ENCODE assay signal across 13 cellular contexts in genomic region chrX:131703646-131704045, GRCh38.
DNase-seq lines count a peak whose midpoint lies in the region; ATAC-seq and TF ChIP-seq lines count a peak whose summit lies in the region.
"Had no signal": no experiment of that assay in that cellular context is flagged by ENCODE, and none has a peak within 500 bp of the region (broad histone marks: within the 10 kb centered on the region; RNA-seq: fewer than 3 reads in every experiment).

No MANE protein-coding gene starts in this region.

- no CpG with 5 or more reads among the region's 6 CpGs for WGBS in IMR-90 (ENCODE audit: extremely low coverage in 2 of 2, insufficient read length in 1 of 2), 2 experiments
- 41 to 51% (median 42%) methylated on average over 6 of the region's 6 CpGs for WGBS in ovary, 3 donors

- no peak overlapping the region for H3K14ac ChIP-seq in IMR-90 (replicated peaks; ENCODE audit: low read depth, low read length)

- in situ Hi-C loops in IMR-90 (cut with MboI; ENCODE audit: low sequenced_read_pairs) = no loop called here
- in situ Hi-C loops in GM13976 (cut with MboI; ENCODE audit: low sequenced_read_pairs, unreplicated experiment) = no loop called here

- H2BK15ac ChIP-seq in IMR-90 (ENCODE audit: low read depth, low read length) = no peak overlapping the region

- no peak overlapping the region for H2BK5ac ChIP-seq in IMR-90 (ENCODE audit: low read depth, low read length, poor library complexity, severe bottlenecking)

- no peak overlapping the region for H3K56ac ChIP-seq in IMR-90 (ENCODE audit: extremely low read depth, insufficient read depth, low read length)

- H3K9me3 ChIP-seq in IMR-90 (ENCODE audit: control insufficient read depth, insufficient read depth, low read length) = no peaks in the 10 kb centered on the region
- no peaks in the 10 kb centered on the region for H3K9me3 ChIP-seq in colonic mucosa
- H3K9me3 ChIP-seq in ovary = no peaks in the 10 kb centered on the region
- H3K9me3 ChIP-seq: Caco-2, left ventricle myocardium inferior had no signal

- TF ChIP-seq EP300 in ovary (IDR thresholded peaks at IDR 0.05) = no peak

- H4K91ac ChIP-seq in IMR-90 (ENCODE audit: insufficient read depth, low read depth, low read length) = no peak overlapping the region

- H4K5ac ChIP-seq in IMR-90 (ENCODE audit: low read depth, low read length) = no peak overlapping the region

- H3K36me3 ChIP-seq in IMR-90 (ENCODE audit: control insufficient read depth, insufficient read depth, low read length) (no peaks in the 10 kb centered on the region), colonic mucosa (no peaks in the 10 kb centered on the region), ovary (no peaks in the 10 kb centered on the region)
- H3K36me3 ChIP-seq: left ventricle myocardium inferior had no signal

- TF ChIP-seq POLR2A in IMR-90 (IDR thresholded peaks at IDR 0.05; ENCODE audit: low read depth, low read length) (no peak), ovary (IDR thresholded peaks at IDR 0.05) (no peak)

- CTCF ChIA-PET in IMR-90 (lab: Yijun Ruan, JAX) = interaction anchor here (0.6 kb wide), 1 partner anchor 269 kb away, joined by 6 read pairs; no protein-coding TSS in a partner anchor

- H3K4me3 ChIP-seq in IMR-90 (ENCODE audit: insufficient read depth, low read depth, low read length) = no peak overlapping the region
- no peak overlapping the region for H3K4me3 ChIP-seq in colonic mucosa
- no peak overlapping the region for H3K4me3 ChIP-seq in ovary
- H3K4me3 ChIP-seq: left ventricle myocardium inferior had no signal

- dilution Hi-C loops in IMR-90 (cut with HindIII; ENCODE audit: low sequenced_read_pairs, unreplicated experiment) = no loop called here

- ATAC-seq in IMR-90 (ENCODE audit: low read depth) = no peak
- ATAC-seq in stimulated activated naive CD8-positive, alpha-beta T cell treated with anti-CD3 and anti-CD28 coated beads, Interleukin-15, Interleukin-2, amounts not matched to agents 100 U/mL and 50 U/mL, for 24 hours = no peak

- no peak overlapping the region for H2BK20ac ChIP-seq in IMR-90 (ENCODE audit: low read depth, low read length)

- H3K27ac ChIP-seq in IMR-90 (ENCODE audit: insufficient read depth, low read length) (no peak overlapping the region), colonic mucosa (no peak overlapping the region), ovary (peak overlapping the region in 1 of 2 donors; percentile 82)
- H3K27ac ChIP-seq: left ventricle myocardium inferior had no signal

- H3K4me1 ChIP-seq in IMR-90 (ENCODE audit: control insufficient read depth, insufficient read depth, low read length) (no peaks in the 10 kb centered on the region), colonic mucosa (no peaks in the 10 kb centered on the region), ovary (ENCODE audit: insufficient read depth) (no peaks in the 10 kb centered on the region)
- H3K4me1 ChIP-seq: Caco-2, left ventricle myocardium inferior had no signal

- H2BK120ac ChIP-seq in IMR-90 (ENCODE audit: low read depth, low read length) = no peak overlapping the region

- no peak for TF ChIP-seq RAD21 in IMR-90 (IDR thresholded peaks at IDR 0.05; ENCODE audit: low read length)

- peak; percentile 37 for DNase-seq in DMS79 treated with DMSO at 0.1 percent for 48 hours (lab: John Stamatoyannopoulos, UW)
- DNase-seq in DMS79 (lab: John Stamatoyannopoulos, UW) = no peak
- DNase-seq in IMR-90 = no peak
- DNase-seq in colonic mucosa = peak; percentile 30
- peak in 4 of 5 donors; percentile 24 to 51 (median 38) for DNase-seq in ovary
- DNase-seq in GM13976 (ENCODE audit: low spot score) = no peak
- DNase-seq in stimulated activated naive CD8-positive, alpha-beta T cell treated with anti-CD3 and anti-CD28 coated beads, Interleukin-15, Interleukin-2, amounts not matched to agents 100 U/mL and 50 U/mL, for 24 hours = no peak
- no peak for DNase-seq in NCI-H2171 treated with DMSO at 0.1 percent for 48 hours (lab: John Stamatoyannopoulos, UW)
- DNase-seq: activated effector memory CD4-positive, alpha-beta T cell treated with anti-CD3 and anti-CD28 coated beads, Interleukin-2, amount 50 U/mL, for 16 hours; Caco-2; erythroblast; left ventricle myocardium inferior; SHP77 treated with DMSO at 0.1 percent for 48 hours had no signal

- no peak overlapping the region for H2AFZ ChIP-seq in IMR-90 (replicated peaks; ENCODE audit: low read length, poor library complexity)

- no peaks in the 10 kb centered on the region for H3K79me1 ChIP-seq in IMR-90 (ENCODE audit: low read depth in 1 of 2, low read length in 2 of 2)

- H3K23ac ChIP-seq in IMR-90 (ENCODE audit: low read depth, low read length) = no peak overlapping the region

- POLR2A ChIA-PET in IMR-90 (lab: Charles Lee; ENCODE audit: unreplicated experiment) = no interaction called here

- H3K18ac ChIP-seq in IMR-90 (ENCODE audit: low read depth, low read length) = no peak overlapping the region

- H3K9ac ChIP-seq in IMR-90 (ENCODE audit: low read depth, low read length) (no peak overlapping the region), colonic mucosa (ENCODE audit: low read depth in 2 of 2, low read length in 2 of 2) (no peak overlapping the region)

- H4K8ac ChIP-seq in IMR-90 (ENCODE audit: low read depth in 2 of 2, low read length in 2 of 2) = no peak overlapping the region

- intact Hi-C loops in IMR-90 (cut with micrococcal nuclease) (no loop called here), colonic mucosa (cut with DNase I) (no loop called here), ovary (cut with DNase I) (loop anchor here in 1 of 4 donors (10.0 kb wide), 1 partner anchor 111 kb away; no protein-coding TSS in a partner anchor)

- peak overlapping the region; percentile 63; the same call in 1 of the 2 replicates for H3K4me2 ChIP-seq in IMR-90 (ENCODE audit: low read depth, low read length)

- H3K27me3 ChIP-seq in IMR-90 (ENCODE audit: control insufficient read depth, insufficient read depth, low read length) (peaks cover 1% of the 10 kb centered on the region), colonic mucosa (no peaks in the 10 kb centered on the region), ovary (no peaks in the 10 kb centered on the region)

- no TSS peak for BruUV-seq in IMR-90 (replicated peaks; lab: Mats Ljungman, UMichigan)

- no peak for TF ChIP-seq CTCF in IMR-90 (conservative IDR thresholded peaks at IDR 0.05; ENCODE audit: low read depth, low read length)
- TF ChIP-seq CTCF in colonic mucosa (IDR thresholded peaks at IDR 0.05) = no peak
- TF ChIP-seq CTCF in ovary (IDR thresholded peaks at IDR 0.05) = no peak
- no peak for TF ChIP-seq CTCF in GM13976 (IDR thresholded peaks at IDR 0.05; ENCODE audit: borderline replicate concordance, control extremely low read depth, extremely low read depth, insufficient read depth, missing control alignments)

- no peak overlapping the region for H2AK5ac ChIP-seq in IMR-90 (ENCODE audit: low read depth, low read length)

- H3K4ac ChIP-seq in IMR-90 (ENCODE audit: low read depth, low read length) = no peak overlapping the region

- H3K9me1 ChIP-seq in IMR-90 (ENCODE audit: insufficient read depth, low read length) = no peaks in the 10 kb centered on the region

- no peaks in the 10 kb centered on the region for H4K20me1 ChIP-seq in IMR-90 (ENCODE audit: insufficient read depth, low read length)

- H2AK9ac ChIP-seq in IMR-90 (replicated peaks; ENCODE audit: low read depth, low read length, poor library complexity) = no peak overlapping the region

TF ChIP-seq in IMR-90, 13 proteins besides CTCF, POLR2A, EP300 and RAD21:
- TF ChIP-seq, protein P1, sequence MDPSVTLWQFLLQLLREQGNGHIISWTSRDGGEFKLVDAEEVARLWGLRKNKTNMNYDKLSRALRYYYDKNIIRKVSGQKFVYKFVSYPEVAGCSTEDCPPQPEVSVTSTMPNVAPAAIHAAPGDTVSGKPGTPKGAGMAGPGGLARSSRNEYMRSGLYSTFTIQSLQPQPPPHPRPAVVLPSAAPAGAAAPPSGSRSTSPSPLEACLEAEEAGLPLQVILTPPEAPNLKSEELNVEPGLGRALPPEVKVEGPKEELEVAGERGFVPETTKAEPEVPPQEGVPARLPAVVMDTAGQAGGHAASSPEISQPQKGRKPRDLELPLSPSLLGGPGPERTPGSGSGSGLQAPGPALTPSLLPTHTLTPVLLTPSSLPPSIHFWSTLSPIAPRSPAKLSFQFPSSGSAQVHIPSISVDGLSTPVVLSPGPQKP (IDR thresholded peaks at IDR 0.05; ENCODE audit: borderline replicate concordance, low read depth, low read length) = no peak
- TF ChIP-seq MAZ (IDR thresholded peaks at IDR 0.05; ENCODE audit: borderline replicate concordance, low read depth, low read length) = no peak
- no peak for TF ChIP-seq RCOR1 (IDR thresholded peaks at IDR 0.05; ENCODE audit: insufficient replicate concordance, low read length)
- no peak for TF ChIP-seq NFE2L2 (IDR thresholded peaks at IDR 0.05; ENCODE audit: low read depth, low read length)
- no peak for TF ChIP-seq CHD1 (IDR thresholded peaks at IDR 0.05; ENCODE audit: low read depth, low read length)
- TF ChIP-seq FOS (IDR thresholded peaks at IDR 0.05; ENCODE audit: low read depth, low read length) = no peak
- no peak for TF ChIP-seq MXI1 (IDR thresholded peaks at IDR 0.05; ENCODE audit: borderline replicate concordance, low read depth, low read length)
- no peak for TF ChIP-seq BHLHE40 (IDR thresholded peaks at IDR 0.05; ENCODE audit: low read depth, low read length)
- TF ChIP-seq SMC3 (IDR thresholded peaks at IDR 0.05; ENCODE audit: low read depth, low read length) = no peak
- TF ChIP-seq MAFK (IDR thresholded peaks at IDR 0.05; ENCODE audit: low read depth, low read length) = no peak
- no peak for TF ChIP-seq RFX5 (IDR thresholded peaks at IDR 0.05; ENCODE audit: low read depth, low read length)

Comparison
In these comparisons a context has a peak if more than half of its experiments do, and no peak if none do; other contexts are left out.
1. DNase-seq: peak in DMS79 treated with DMSO at 0.1 percent for 48 hours (single experiment), colonic mucosa (single experiment) and ovary (4 of 5); none in DMS79 (single experiment), IMR-90 (single experiment), GM13976 (single experiment), stimulated activated naive CD8-positive, alpha-beta T cell treated with anti-CD3 and anti-CD28 coated beads, Interleukin-15, Interleukin-2, amounts not matched to agents 100 U/mL and 50 U/mL, for 24 hours (single experiment) and NCI-H2171 treated with DMSO at 0.1 percent for 48 hours (single experiment).